Comparison of ENCODE assay signal across 16 cellular contexts in genomic region chr10:48768451-48768766, GRCh38.
"Had no signal": no experiment of that assay in that cellular context is flagged by ENCODE, and none has a peak within 500 bp of the region (broad histone marks: within the 10 kb centered on the region; RNA-seq: fewer than 3 reads in every experiment).

No MANE protein-coding gene starts in this region.

- H3K4me1 ChIP-seq: esophagus muscularis mucosa, foreskin keratinocyte, gastroesophageal sphincter, lower lobe of right lung had no signal

- ATAC-seq: foreskin keratinocyte, gastroesophageal sphincter, heart right ventricle, left cardiac atrium, left lung, left ventricle myocardium superior, lower lobe of right lung had no signal

- H3K4me3 ChIP-seq: coronary artery, dorsolateral prefrontal cortex, esophagus muscularis mucosa, gastroesophageal sphincter, heart right ventricle, left lung, lower lobe of right lung had no signal

- H3K27me3 ChIP-seq: dorsolateral prefrontal cortex, esophagus muscularis mucosa, gastroesophageal sphincter, heart right ventricle, left lung had no signal

- DNase-seq: dermis blood vessel endothelial cell; dorsolateral prefrontal cortex; effector CD4-positive, alpha-beta T cell; effector memory CD4-positive, alpha-beta T cell; foreskin keratinocyte; glutamatergic neuron; heart right ventricle; hippocampal formation; left cardiac atrium; left lung; left ventricle myocardium superior; lower lobe of right lung; midbrain had no signal

- H3K27ac ChIP-seq: coronary artery, dorsolateral prefrontal cortex, esophagus muscularis mucosa, foreskin keratinocyte, gastroesophageal sphincter, heart right ventricle, left lung, lower lobe of right lung had no signal

- H3K9me3 ChIP-seq: esophagus muscularis mucosa, gastroesophageal sphincter, heart right ventricle, left lung, lower lobe of right lung had no signal

- H3K36me3 ChIP-seq: esophagus muscularis mucosa, gastroesophageal sphincter, heart right ventricle, left lung, lower lobe of right lung had no signal
